28 cellular contexts compared by ENCODE assay signal in the genomic region with DNA sequence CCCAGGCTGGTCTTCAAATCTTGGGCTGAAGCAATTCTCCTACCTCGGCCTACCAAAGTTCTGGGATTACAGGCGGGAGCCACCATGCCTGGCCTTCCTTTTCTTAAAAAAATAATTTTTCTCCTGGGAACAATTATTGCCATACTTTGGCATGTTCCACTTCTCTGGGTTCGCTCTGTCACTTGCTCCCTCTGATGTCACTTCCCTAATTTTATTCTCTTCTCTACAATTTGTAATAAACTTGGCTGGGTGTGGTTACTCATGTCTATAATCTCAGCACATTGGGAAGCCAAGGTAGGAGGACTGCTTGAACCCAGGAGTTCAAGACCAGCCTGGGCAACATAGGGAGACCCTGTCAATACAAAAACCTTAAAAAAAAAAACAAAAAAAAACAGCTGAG.
"Had no signal": no experiment of that assay in that cellular context is flagged by ENCODE, and none has a peak within 500 bp of the region (broad histone marks: within the 10 kb centered on the region; RNA-seq: fewer than 3 reads in every experiment).

No MANE protein-coding gene starts in this region.

- H3K4me1 ChIP-seq: breast epithelium, foreskin keratinocyte, vagina had no signal

- H3K36me3 ChIP-seq: ovary had no signal

- H3K4me1 Mint-ChIP-seq: immature natural killer cell, nephron, T-cell had no signal

- H3K9me3 Mint-ChIP-seq: activated B cell treated with CpG ODN at 0.5 μM for 24 hours; activated CD8-positive, alpha-beta T cell treated with anti-CD3 and anti-CD28 coated beads for 36 hours; activated T-helper 1 cell treated with anti-CD3 and anti-CD28 coated beads, Interleukin-12 subunit alpha, Interleukin-12 subunit beta, Interleukin-2, Interleukin-4 antibody, amounts not matched to agents 30 ng/mL and 10 ng/mL and 1 ng/mL, durations not matched to agents 14 hours and 24 hours and 36 hours; immature natural killer cell; nephron; T-cell; T-helper 2 cell treated with Interferon-gamma antibody and Interleukin-4, amounts not matched to agents 5 μg/mL and 100 μg/mL, for 36 hours had no signal

- H3K27ac ChIP-seq: breast epithelium, esophagus muscularis mucosa, foreskin keratinocyte, ovary, sigmoid colon, thoracic aorta, vagina had no signal

- H3K4me3 Mint-ChIP-seq: activated B cell treated with CpG ODN at 0.5 μM for 24 hours; activated CD8-positive, alpha-beta T cell treated with anti-CD3 and anti-CD28 coated beads for 36 hours; activated T-helper 1 cell treated with anti-CD3 and anti-CD28 coated beads, Interleukin-12 subunit alpha, Interleukin-12 subunit beta, Interleukin-2, Interleukin-4 antibody, amounts not matched to agents 30 ng/mL and 10 ng/mL and 1 ng/mL, durations not matched to agents 14 hours and 24 hours and 36 hours; immature natural killer cell; nephron; T-cell; T-helper 2 cell treated with Interferon-gamma antibody and Interleukin-4, amounts not matched to agents 5 μg/mL and 100 μg/mL, for 36 hours had no signal

- H3K27me3 ChIP-seq: breast epithelium, esophagus muscularis mucosa, foreskin keratinocyte, heart left ventricle, ovary, sigmoid colon, vagina had no signal

- H3K27me3 Mint-ChIP-seq: activated B cell treated with CpG ODN at 0.5 μM for 24 hours; activated CD8-positive, alpha-beta T cell treated with anti-CD3 and anti-CD28 coated beads for 36 hours; progenitor cell of endocrine pancreas; T-cell had no signal

- DNase-seq: activated B cell treated with CpG ODN at 0.5 μM for 24 hours; activated CD4-positive, alpha-beta T cell treated with anti-CD3 and anti-CD28 coated beads, Interleukin-2, amount 50 U/mL, for 1 hour; activated CD8-positive, alpha-beta T cell treated with anti-CD3 and anti-CD28 coated beads for 36 hours; activated effector memory CD4-positive, alpha-beta T cell treated with anti-CD3 and anti-CD28 coated beads, Interleukin-2, amount 50 U/mL, for 16 hours; activated naive CD4-positive, alpha-beta T cell treated with anti-CD3 and anti-CD28 coated beads, Interleukin-2, amount 50 U/mL, for 16 hours; central memory CD4-positive, alpha-beta T cell; foreskin keratinocyte; heart left ventricle; hypothalamus; immature natural killer cell; kidney; left colon; ovary; sigmoid colon; small intestine; stimulated activated CD4-positive, alpha-beta T cell treated with anti-CD3 and anti-CD28 coated beads, Interleukin-4, amount 100 ng/mL, for 4 hours; stimulated activated CD8-positive, alpha-beta memory T cell treated with anti-CD3 and anti-CD28 coated beads, Interleukin-4, amount 100 ng/mL, for 48 hours; stimulated activated naive CD4-positive, alpha-beta T cell treated with Interleukin-2 at 50 U/mL for 16 hours; T-cell; trophoblast cell had no signal

- H3K9me3 ChIP-seq: breast epithelium, esophagus muscularis mucosa, heart left ventricle, ovary, sigmoid colon, thoracic aorta, vagina had no signal

- H3K4me3 ChIP-seq: breast epithelium, esophagus muscularis mucosa, heart left ventricle, ovary, sigmoid colon, thoracic aorta, vagina had no signal

- ATAC-seq: activated CD8-positive, alpha-beta T cell treated with anti-CD3 and anti-CD28 coated beads for 36 hours; foreskin keratinocyte; heart left ventricle; T-cell had no signal

- H3K27ac Mint-ChIP-seq: activated B cell treated with CpG ODN at 0.5 μM for 24 hours; activated T-helper 1 cell treated with anti-CD3 and anti-CD28 coated beads, Interleukin-12 subunit alpha, Interleukin-12 subunit beta, Interleukin-2, Interleukin-4 antibody, amounts not matched to agents 30 ng/mL and 10 ng/mL and 1 ng/mL, durations not matched to agents 14 hours and 24 hours and 36 hours; nephron; T-cell; T-helper 2 cell treated with Interferon-gamma antibody and Interleukin-4, amounts not matched to agents 5 μg/mL and 100 μg/mL, for 36 hours had no signal
